14 cellular contexts compared by ENCODE assay signal in genomic region chr9:15935661-15936315, GRCh38.
DNase-seq lines count a peak whose midpoint lies in the region; ATAC-seq and TF ChIP-seq lines count a peak whose summit lies in the region.
"Had no signal": no experiment of that assay in that cellular context is flagged by ENCODE, and none has a peak within 500 bp of the region (broad histone marks: within the 10 kb centered on the region; RNA-seq: fewer than 3 reads in every experiment).

No MANE protein-coding gene starts in this region.

- H3K4me3 Mint-ChIP-seq in endodermal cell (no peak overlapping the region), osteocyte (ENCODE audit: unreplicated experiment) (peak overlapping the region; percentile 11)

- 2 to 3% methylated on average over 2 of the region's 2 CpGs for WGBS in GM23248 (ENCODE audit: low coverage in 1 of 2, low lambda C conversion rate in 2 of 2, missing lambda C conversion rate in 2 of 2), 2 experiments
- WGBS in endodermal cell (ENCODE audit: insufficient coverage in 1 of 2, insufficient read length in 1 of 2), 2 experiments, result 90% methylated on average over 2 of the region's 2 CpGs; no CpG with 5 or more reads in 1 of the 2 experiments

- H3K9me3 ChIP-seq in GM23248 (ENCODE audit: low read depth) (no peaks in the 10 kb centered on the region), endodermal cell (ENCODE audit: control insufficient read depth, low read length) (no peaks in the 10 kb centered on the region)
- H3K9me3 ChIP-seq: HAP-1, vagina had no signal

- peaks cover 4% of the 10 kb centered on the region; the same call in 1 of the 2 replicates for H3K9me2 ChIP-seq in GM23248 (ENCODE audit: insufficient read depth)

- peak overlapping the region; percentile 56 for H3K27ac ChIP-seq in GM23248
- no peak overlapping the region for H3K27ac ChIP-seq in endodermal cell (ENCODE audit: low read depth, low read length)
- H3K27ac ChIP-seq: vagina, VCaP had no signal

- no peak overlapping the region for H3K4me3 ChIP-seq in GM23248
- H3K4me3 ChIP-seq in endodermal cell (ENCODE audit: low read length), result no peak overlapping the region
- H3K4me3 ChIP-seq: HAP-1, heart left ventricle, vagina had no signal

- H3K36me3 Mint-ChIP-seq in endodermal cell (ENCODE audit: low read depth), result no peaks in the 10 kb centered on the region
- peaks cover 12% of the 10 kb centered on the region for H3K36me3 Mint-ChIP-seq in osteocyte (ENCODE audit: unreplicated experiment)

- peak overlapping the region; percentile 58 for H3K4me2 ChIP-seq in GM23248 (ENCODE audit: unreplicated experiment)

- TF ChIP-seq CTCF in endodermal cell (conservative IDR thresholded peaks at IDR 0.05) (no peak), osteocyte (IDR thresholded peaks at IDR 0.05) (no peak)

- peaks cover 6% of the 10 kb centered on the region for H3K9me3 Mint-ChIP-seq in endodermal cell
- peaks cover 5% of the 10 kb centered on the region for H3K9me3 Mint-ChIP-seq in osteocyte (ENCODE audit: unreplicated experiment)

- H2AFZ ChIP-seq in GM23248, result no peak overlapping the region

- no peak for ATAC-seq in GM19324 (IDR thresholded peaks at IDR 0.05; ENCODE audit: low FRiP score, unreplicated experiment)
- ATAC-seq in GM18870 (IDR thresholded peaks at IDR 0.05; ENCODE audit: unreplicated experiment), result no peak

- H3K27ac Mint-ChIP-seq in endodermal cell (peak overlapping the region; percentile 49), osteocyte (ENCODE audit: unreplicated experiment) (peak overlapping the region; percentile 81)

- H3K27me3 Mint-ChIP-seq in endodermal cell (ENCODE audit: insufficient read depth), result no peaks in the 10 kb centered on the region
- H3K27me3 Mint-ChIP-seq in osteocyte (ENCODE audit: unreplicated experiment), result no peaks in the 10 kb centered on the region

- in situ Hi-C loops in GM23248 (cut with MboI), result no loop called here

- H3K4me1 ChIP-seq in GM23248 (ENCODE audit: insufficient read depth) (peaks cover 31% of the 10 kb centered on the region), endodermal cell (ENCODE audit: control insufficient read depth, insufficient read depth, low read length) (no peaks in the 10 kb centered on the region)
- H3K4me1 ChIP-seq: HAP-1, vagina had no signal

- peaks cover 33% of the 10 kb centered on the region for H3F3A ChIP-seq in GM23248 (ENCODE audit: insufficient read depth)

- H3K79me2 ChIP-seq in GM23248 (ENCODE audit: insufficient read depth), result no peaks in the 10 kb centered on the region

- H3K36me3 ChIP-seq in GM23248 (ENCODE audit: low read depth) (no peaks in the 10 kb centered on the region), endodermal cell (ENCODE audit: control insufficient read depth, insufficient read depth, low read length) (no peaks in the 10 kb centered on the region)
- H3K36me3 ChIP-seq: HAP-1, heart left ventricle, vagina had no signal

- no peak overlapping the region for H3K9ac ChIP-seq in GM23248
- no peak overlapping the region for H3K9ac ChIP-seq in endodermal cell (ENCODE audit: extremely low read depth, low read length, poor library complexity, severe bottlenecking)

- DNase-seq in GM23248 (peak; percentile 35), NCI-H345 treated with DMSO at 0.1 percent for 48 hours (lab: John Stamatoyannopoulos, UW; ENCODE audit: unreplicated experiment) (peak; percentile 50), endodermal cell (no peak), osteocyte (ENCODE audit: extremely low spot score, unreplicated experiment) (no peak), GDM1 (lab: John Stamatoyannopoulos, UW) (no peak)
- DNase-seq: activated naive CD4-positive, alpha-beta T cell; NCI-H2227 treated with DMSO at 0.1 percent for 48 hours; stimulated activated naive CD4-positive, alpha-beta T cell had no signal

- H4K20me1 ChIP-seq in GM23248 (ENCODE audit: insufficient read depth), result no peaks in the 10 kb centered on the region

- H3K4me1 Mint-ChIP-seq in endodermal cell (no peaks in the 10 kb centered on the region), osteocyte (ENCODE audit: unreplicated experiment) (peaks cover 44% of the 10 kb centered on the region)

- no peaks in the 10 kb centered on the region for H3K27me3 ChIP-seq in GM23248 (replicated peaks; ENCODE audit: insufficient read depth)
- no peaks in the 10 kb centered on the region for H3K27me3 ChIP-seq in endodermal cell (ENCODE audit: control insufficient read depth, insufficient read depth, low read length, poor library complexity, severe bottlenecking)
- H3K27me3 ChIP-seq: heart left ventricle, vagina had no signal

Comparison
In these comparisons a context has a peak if more than half of its experiments do, and no peak if none do; other contexts are left out.
1. DNase-seq: peak in GM23248 (single experiment) and NCI-H345 treated with DMSO at 0.1 percent for 48 hours (single experiment); none in endodermal cell (single experiment), osteocyte (single experiment) and GDM1 (single experiment).